ENCODE assay signal across 8 cellular contexts in the genomic region with DNA sequence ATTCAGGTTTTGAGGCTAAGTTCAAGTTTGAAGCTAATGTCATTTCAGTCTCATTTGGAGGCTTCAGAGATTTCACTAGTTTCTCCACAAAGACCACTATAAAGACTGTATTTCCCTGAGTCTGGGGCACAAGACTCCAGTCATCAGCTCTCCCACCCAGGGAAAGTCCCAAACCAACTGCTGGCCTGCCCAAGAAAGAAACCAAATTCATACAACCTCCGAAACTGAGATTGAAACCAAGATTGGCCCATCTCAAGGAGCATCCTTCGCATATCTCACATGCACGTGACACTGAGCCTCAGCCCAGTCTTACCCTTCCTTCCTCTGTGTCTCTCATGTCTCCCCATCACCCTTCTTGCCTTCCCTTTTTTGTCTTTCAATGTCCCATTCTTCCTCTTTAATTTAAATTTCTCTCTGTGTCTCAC. TPM values are rescaled to one million over a fixed set of nuclear protein-coding genes. Genes with fewer than 3 reads are reported as not detected.
DNase-seq lines count a peak whose midpoint lies in the region; ATAC-seq and TF ChIP-seq lines count a peak whose summit lies in the region.

No MANE protein-coding gene starts in this region.

- H3K4me1 ChIP-seq in mammary epithelial cell (ENCODE audit: insufficient read depth, low read length) (no peaks in the 10 kb centered on the region), breast epithelium (no peaks in the 10 kb centered on the region), colonic mucosa (no peaks in the 10 kb centered on the region)

- peak; percentile 39 for DNase-seq in mammary epithelial cell
- DNase-seq in breast epithelium (ENCODE audit: low spot score in 2 of 2): no peak
- DNase-seq in natural killer cell: no peak
- DNase-seq in colonic mucosa: no peak
- DNase-seq in iPS-NIHi11 (ENCODE audit: low spot score): no peak
- no peak for DNase-seq in HFFc6

- no peak overlapping the region for H3K4me2 ChIP-seq in mammary epithelial cell (ENCODE audit: insufficient read depth, low read depth, low read length)

- in situ Hi-C loops in mammary epithelial cell (cut with MboI; ENCODE audit: low sequenced_read_pairs in 2 of 2): no loop called here

- H3K27ac Mint-ChIP-seq in natural killer cell (peak overlapping the region; percentile 95), HFFc6 (no peak overlapping the region)

- H3K27me3 Mint-ChIP-seq in natural killer cell (ENCODE audit: low read depth in 2 of 2) (no peaks in the 10 kb centered on the region), HFFc6 (ENCODE audit: insufficient read depth) (peaks cover 8% of the 10 kb centered on the region)

- H3K36me3 ChIP-seq in mammary epithelial cell (ENCODE audit: insufficient read depth, low read length): no peaks in the 10 kb centered on the region
- H3K36me3 ChIP-seq in breast epithelium: no peaks in the 10 kb centered on the region
- H3K36me3 ChIP-seq in colonic mucosa: no peaks in the 10 kb centered on the region

- TF ChIP-seq CTCF in mammary epithelial cell (conservative IDR thresholded peaks at IDR 0.05 in 1 of 2, IDR thresholded peaks at IDR 0.05 in 1 of 2; ENCODE audit: extremely low read depth in 1 of 2, insufficient read depth in 1 of 2, low read depth in 1 of 2, low read length in 2 of 2) (no peak), breast epithelium (IDR thresholded peaks at IDR 0.05) (no peak), natural killer cell (IDR thresholded peaks at IDR 0.05) (no peak), colonic mucosa (IDR thresholded peaks at IDR 0.05) (no peak), HFFc6 (IDR thresholded peaks at IDR 0.05) (no peak)

- H3K36me3 Mint-ChIP-seq in natural killer cell: no peaks in the 10 kb centered on the region
- no peaks in the 10 kb centered on the region for H3K36me3 Mint-ChIP-seq in HFFc6 (ENCODE audit: low read depth)

- no peak for TF ChIP-seq POLR2A in breast epithelium (IDR thresholded peaks at IDR 0.05)

- H3K27ac ChIP-seq in mammary epithelial cell (ENCODE audit: insufficient read depth, low read depth, low read length): no peak overlapping the region
- H3K27ac ChIP-seq in breast epithelium: no peak overlapping the region
- no peak overlapping the region for H3K27ac ChIP-seq in colonic mucosa

- no TSS peak for BruUV-seq in mammary epithelial cell (replicated peaks; lab: Mats Ljungman, UMichigan)

- H3K4me3 Mint-ChIP-seq in natural killer cell (peak overlapping the region; percentile 78), HFFc6 (no peak overlapping the region)

- intact Hi-C loops in mammary epithelial cell (cut with micrococcal nuclease): no loop called here
- intact Hi-C loops in breast epithelium (cut with DNase I; ENCODE audit: low total_unique reads): no loop called here
- intact Hi-C loops in natural killer cell (cut with micrococcal nuclease): loop anchor here (1.0 kb wide), 1 partner anchor 8 kb away; no protein-coding TSS in a partner anchor
- intact Hi-C loops in colonic mucosa (cut with DNase I): no loop called here

- H3K9me3 ChIP-seq in mammary epithelial cell (replicated peaks; ENCODE audit: insufficient read depth, low read length) (no peaks in the 10 kb centered on the region), breast epithelium (no peaks in the 10 kb centered on the region), colonic mucosa (no peaks in the 10 kb centered on the region)

- H3K79me2 ChIP-seq in mammary epithelial cell (ENCODE audit: insufficient read depth, low read length): no peaks in the 10 kb centered on the region

- H3K9ac ChIP-seq in mammary epithelial cell (ENCODE audit: insufficient read depth, low read length) (no peak overlapping the region), colonic mucosa (ENCODE audit: low read depth in 2 of 2, low read length in 2 of 2) (no peak overlapping the region)

- H3K9me3 Mint-ChIP-seq in natural killer cell: no peaks in the 10 kb centered on the region
- H3K9me3 Mint-ChIP-seq in HFFc6: no peaks in the 10 kb centered on the region

- dilution Hi-C loops in mammary epithelial cell (cut with HindIII; ENCODE audit: low sequenced_read_pairs): no loop called here

- H3K27me3 ChIP-seq in mammary epithelial cell (ENCODE audit: insufficient read depth, low read length) (no peaks in the 10 kb centered on the region), breast epithelium (peaks cover 0 to 4% of the 10 kb centered on the region in 2 donors), colonic mucosa (no peaks in the 10 kb centered on the region)

- H2AFZ ChIP-seq in mammary epithelial cell (ENCODE audit: low read depth, low read length): no peak overlapping the region

- no peak overlapping the region for H3K4me3 ChIP-seq in mammary epithelial cell (replicated peaks in 1 of 3; ENCODE audit: insufficient read depth in 1 of 3, low read depth in 2 of 3, low read length in 3 of 3)
- no peak overlapping the region for H3K4me3 ChIP-seq in breast epithelium
- no peak overlapping the region for H3K4me3 ChIP-seq in colonic mucosa

- 94% methylated on average over 3 of the region's 3 CpGs for WGBS in mammary epithelial cell (ENCODE audit: low coverage, missing lambda C conversion rate)

- H3K4me1 Mint-ChIP-seq in natural killer cell: peaks cover 41 to 55% of the 10 kb centered on the region in 2 donors
- peaks cover 9% of the 10 kb centered on the region for H3K4me1 Mint-ChIP-seq in HFFc6 (ENCODE audit: low read depth)

- ATAC-seq in HG03097 (IDR thresholded peaks at IDR 0.05; ENCODE audit: low FRiP score, unreplicated experiment) (peak; percentile 67), natural killer cell (peak; percentile 72 to 86 (median 85))
- ATAC-seq in activated CD4-positive, CD25-positive, alpha-beta regulatory T cell treated with anti-CD3 and anti-CD28 coated beads, Interleukin-2, amount 50 U/mL, for 24 hours: peak; percentile 68

- CTCF ChIA-PET in mammary epithelial cell (lab: Charles Lee; ENCODE audit: low non-redundant PET): interaction anchor here (0.7 kb wide), 1 partner anchor 34 kb away, joined by 5 read pairs; no protein-coding TSS in a partner anchor

- no peaks in the 10 kb centered on the region for H4K20me1 ChIP-seq in mammary epithelial cell (ENCODE audit: insufficient read depth, low read length)

RNA-seq across cellular contexts. Expression of gene LTA, which starts 3.5 kb away (rescaled TPM):
- total RNA-seq in mammary epithelial cell (not detected), breast epithelium (under 1 TPM in 1 of 3 donors, not detected in 2; 0.29 TPM), natural killer cell (10 to 100 TPM in 1 of 3 donors, 1 to 10 TPM in 2; 7.6 to 13.1 (median 8.7) TPM), colonic mucosa (1 to 10 TPM in 1 of 2 donors, under 1 TPM in 1; 0.35 to 2.4 TPM)
- not detected for polyA plus RNA-seq in mammary epithelial cell
- polyA minus RNA-seq in mammary epithelial cell: not detected
- not detected for total RNA-seq in HFFc6 (2021; fragmentation: NEBNext Ultra II Directional; extraction: Animal tissue kit (Norgen Biotek cat#: 25700))

RNA-seq across cellular contexts. Expression of gene TNF, which starts 6.8 kb away (rescaled TPM):
- total RNA-seq in mammary epithelial cell (under 1 TPM in 1 of 2 donors, not detected in 1; 0.59 TPM), breast epithelium (under 1 TPM in 2 of 3 donors, not detected in 1; 0.33 to 0.73 TPM), natural killer cell (10 to 100 TPM; 24.2 to 60.8 (median 46.9) TPM), colonic mucosa (1 to 10 TPM in 1 of 2 donors, under 1 TPM in 1; 0.48 to 1.4 TPM)
- 0.08 TPM for polyA plus RNA-seq in mammary epithelial cell
- polyA minus RNA-seq in mammary epithelial cell: not detected
- under 1 TPM; 0.12 to 0.41 (median 0.23) TPM for total RNA-seq in HFFc6 (2021; fragmentation: NEBNext Ultra II Directional; extraction: Animal tissue kit (Norgen Biotek cat#: 25700))

RNA-seq across cellular contexts. Expression of gene LTB, which starts 13.7 kb away (rescaled TPM):
- total RNA-seq in mammary epithelial cell (1 to 10 TPM in 1 of 2 donors, under 1 TPM in 1; 0.17 to 1.5 TPM), breast epithelium (1 to 10 TPM in 1 of 3 donors, under 1 TPM in 1, not detected in 1; 0.96 to 1.0 TPM), natural killer cell (10 to 100 TPM; 17.7 to 42.1 (median 32.6) TPM), colonic mucosa (1 to 10 TPM; 3.4 to 5.7 TPM)
- polyA plus RNA-seq in mammary epithelial cell: 0.07 TPM
- not detected for polyA minus RNA-seq in mammary epithelial cell
- under 1 TPM in 1 of 6 experiments, not detected in 5; 0.38 TPM for total RNA-seq in HFFc6 (2021; fragmentation: NEBNext Ultra II Directional; extraction: Animal tissue kit (Norgen Biotek cat#: 25700))

RNA-seq across cellular contexts. Expression of gene LST1, which starts 17.5 kb away (rescaled TPM):
- total RNA-seq in mammary epithelial cell (not detected), breast epithelium (10 to 100 TPM in 1 of 3 donors, 1 to 10 TPM in 2; 8.8 to 10.7 (median 9.8) TPM), natural killer cell (100 to 1,000 TPM in 1 of 3 donors, 10 to 100 TPM in 2; 25.4 to 120 (median 50.5) TPM), colonic mucosa (1 to 10 TPM; 4.8 to 9.2 TPM)
- polyA plus RNA-seq in mammary epithelial cell: not detected
- not detected for polyA minus RNA-seq in mammary epithelial cell
- not detected for total RNA-seq in HFFc6 (2021; fragmentation: NEBNext Ultra II Directional; extraction: Animal tissue kit (Norgen Biotek cat#: 25700))

RNA-seq across cellular contexts. Expression of gene NFKBIL1, which starts 21.1 kb away (rescaled TPM):
- 10 to 100 TPM; 22.0 to 24.2 TPM for total RNA-seq in mammary epithelial cell
- 7.7 TPM for polyA plus RNA-seq in mammary epithelial cell
- 2.4 TPM for polyA minus RNA-seq in mammary epithelial cell
- total RNA-seq in breast epithelium: 10 to 100 TPM; 22.3 to 34.7 (median 26.5) TPM
- 10 to 100 TPM in 2 of 3 donors, 1 to 10 TPM in 1; 8.1 to 10.9 (median 10.7) TPM for total RNA-seq in natural killer cell
- total RNA-seq in colonic mucosa: 10 to 100 TPM; 16.1 to 18.8 TPM
- total RNA-seq in HFFc6 (2021; fragmentation: NEBNext Ultra II Directional; extraction: Animal tissue kit (Norgen Biotek cat#: 25700)): 10 to 100 TPM; 11.8 to 15.9 (median 13.6) TPM

Comparison
In these comparisons a context has a peak if more than half of its experiments do, and no peak if none do; other contexts are left out.
1. RNA of gene TNF, which starts 6.8 kb away (total RNA-seq): 24.2 to 60.8 TPM in natural killer cell; 0.48 to 1.4 TPM in colonic mucosa, 0.59 TPM in mammary epithelial cell, 0.33 to 0.73 TPM in breast epithelium and 0.12 to 0.41 TPM in HFFc6; every median in the first group is over 10 times any median in the second.
2. Peak in every context shown above with its lines, with median percentiles within 50 percentile points of each other: ATAC-seq.